Comparison of ENCODE assay signal across 1 cellular context in the genomic region with DNA sequence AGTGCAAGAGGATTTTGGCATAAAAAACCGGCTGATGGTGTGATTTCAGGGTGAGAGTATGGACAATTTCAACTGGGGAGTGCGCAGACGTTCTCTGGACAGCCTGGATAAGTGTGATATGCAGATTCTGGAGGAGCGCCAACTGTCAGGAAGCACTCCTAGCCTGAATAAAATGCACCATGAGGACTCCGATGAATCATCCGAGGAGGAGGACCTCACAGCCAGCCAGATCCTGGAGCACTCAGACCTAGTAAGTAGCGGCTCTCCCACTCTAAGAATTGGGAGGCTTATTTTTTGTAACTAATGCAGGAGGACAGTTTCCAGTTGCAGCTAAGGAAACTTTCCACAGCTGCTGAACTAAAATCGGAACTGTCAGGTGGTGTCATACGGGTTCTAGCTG.
TF ChIP-seq lines count a peak whose summit lies in the region.

No MANE protein-coding gene starts in this region.

TF ChIP-seq in HepG2, 621 proteins besides CTCF, POLR2A, EP300 and RAD21 (continued from another document):
- TF ChIP-seq, protein P1, sequence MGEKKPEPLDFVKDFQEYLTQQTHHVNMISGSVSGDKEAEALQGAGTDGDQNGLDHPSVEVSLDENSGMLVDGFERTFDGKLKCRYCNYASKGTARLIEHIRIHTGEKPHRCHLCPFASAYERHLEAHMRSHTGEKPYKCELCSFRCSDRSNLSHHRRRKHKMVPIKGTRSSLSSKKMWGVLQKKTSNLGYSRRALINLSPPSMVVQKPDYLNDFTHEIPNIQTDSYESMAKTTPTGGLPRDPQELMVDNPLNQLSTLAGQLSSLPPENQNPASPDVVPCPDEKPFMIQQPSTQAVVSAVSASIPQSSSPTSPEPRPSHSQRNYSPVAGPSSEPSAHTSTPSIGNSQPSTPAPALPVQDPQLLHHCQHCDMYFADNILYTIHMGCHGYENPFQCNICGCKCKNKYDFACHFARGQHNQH (CRISPR knock-in tag; IDR thresholded peaks at IDR 0.05), result no peak
- no peak for TF ChIP-seq ZNF678 (CRISPR knock-in tag; IDR thresholded peaks at IDR 0.05)
- TF ChIP-seq, protein P2, sequence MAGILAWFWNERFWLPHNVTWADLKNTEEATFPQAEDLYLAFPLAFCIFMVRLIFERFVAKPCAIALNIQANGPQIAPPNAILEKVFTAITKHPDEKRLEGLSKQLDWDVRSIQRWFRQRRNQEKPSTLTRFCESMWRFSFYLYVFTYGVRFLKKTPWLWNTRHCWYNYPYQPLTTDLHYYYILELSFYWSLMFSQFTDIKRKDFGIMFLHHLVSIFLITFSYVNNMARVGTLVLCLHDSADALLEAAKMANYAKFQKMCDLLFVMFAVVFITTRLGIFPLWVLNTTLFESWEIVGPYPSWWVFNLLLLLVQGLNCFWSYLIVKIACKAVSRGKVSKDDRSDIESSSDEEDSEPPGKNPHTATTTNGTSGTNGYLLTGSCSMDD (CRISPR knock-in tag; IDR thresholded peaks at IDR 0.05), result no peak
- no peak for TF ChIP-seq PITX1 (CRISPR knock-in tag; IDR thresholded peaks at IDR 0.05)
- no peak for TF ChIP-seq CBX1 (IDR thresholded peaks at IDR 0.05; ENCODE audit: low read depth)
- peak; percentile 5; the same call in 1 of the 2 replicates for TF ChIP-seq CHD4 (IDR thresholded peaks at IDR 0.05; ENCODE audit: borderline replicate concordance, low read length)
